19 cellular contexts compared by ENCODE assay signal in the genomic region with DNA sequence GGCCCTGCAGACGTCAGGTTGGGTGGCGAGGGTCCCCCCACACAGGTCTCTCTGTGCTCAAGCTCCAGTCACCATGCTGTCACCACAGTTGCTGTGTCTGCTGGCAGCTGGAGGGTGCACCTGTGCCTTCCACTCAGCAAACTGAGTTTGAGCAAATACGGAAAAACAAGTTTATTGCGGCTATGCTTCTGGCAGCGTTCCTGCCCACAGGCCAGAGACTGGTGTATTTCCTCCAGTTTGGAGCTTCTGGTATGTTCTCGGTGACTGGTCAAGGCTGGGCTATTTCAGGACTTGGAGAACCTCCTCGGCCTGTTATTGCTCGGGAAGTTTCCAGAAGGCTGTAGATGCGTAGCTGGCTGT.
DNase-seq lines count a peak whose midpoint lies in the region; ATAC-seq and TF ChIP-seq lines count a peak whose summit lies in the region.
"Had no signal": no experiment of that assay in that cellular context is flagged by ENCODE, and none has a peak within 500 bp of the region (broad histone marks: within the 10 kb centered on the region; RNA-seq: fewer than 3 reads in every experiment).

No MANE protein-coding gene starts in this region.

- H3K23ac ChIP-seq in trophoblast cell (ENCODE audit: low read length): no peak overlapping the region

- no peak overlapping the region for H4K8ac ChIP-seq in trophoblast cell (ENCODE audit: low read depth, low read length)

- POLR2A ChIA-PET in activated CD4-positive, alpha-beta memory T cell treated with anti-CD3 and anti-CD28 coated beads, Interleukin-2, amount 10 ng/mL, durations not matched to agents 7 days and 5 days (lab: Charles Lee): no interaction called here

- no peak overlapping the region for H3K4ac ChIP-seq in trophoblast cell (ENCODE audit: low read depth, low read length)

- H2AK5ac ChIP-seq in trophoblast cell (ENCODE audit: low read length): no peak overlapping the region

- H3K27me3 ChIP-seq in trophoblast cell (ENCODE audit: insufficient read depth, low read length): no peaks in the 10 kb centered on the region
- H3K27me3 ChIP-seq: heart right ventricle had no signal

- no peak overlapping the region for H3K18ac ChIP-seq in trophoblast cell (ENCODE audit: low read length)

- no peak overlapping the region for H2BK12ac ChIP-seq in trophoblast cell (ENCODE audit: low read length)

- CTCF ChIA-PET in activated CD4-positive, alpha-beta memory T cell treated with anti-CD3 and anti-CD28 coated beads, Interleukin-2, amount 10 ng/mL, durations not matched to agents 7 days and 5 days (lab: Charles Lee): no interaction called here

- H3K9me3 Mint-ChIP-seq in chondrocyte (ENCODE audit: low read depth) (no peaks in the 10 kb centered on the region), immature natural killer cell (no peaks in the 10 kb centered on the region)
- H3K9me3 Mint-ChIP-seq in activated CD4-positive, alpha-beta memory T cell treated with anti-CD3 and anti-CD28 coated beads, Interleukin-2, amount 10 ng/mL, durations not matched to agents 7 days and 5 days: no peaks in the 10 kb centered on the region
- H3K9me3 Mint-ChIP-seq: CD8-positive, alpha-beta memory T cell; naive thymus-derived CD4-positive, alpha-beta T cell had no signal

- H3K27ac Mint-ChIP-seq in chondrocyte (ENCODE audit: unreplicated experiment): peak overlapping the region; percentile 88
- H3K27ac Mint-ChIP-seq in immature natural killer cell: no peak overlapping the region
- no peak overlapping the region for H3K27ac Mint-ChIP-seq in activated CD4-positive, alpha-beta memory T cell treated with anti-CD3 and anti-CD28 coated beads, Interleukin-2, amount 10 ng/mL, durations not matched to agents 7 days and 5 days
- H3K27ac Mint-ChIP-seq: naive thymus-derived CD4-positive, alpha-beta T cell had no signal

- ATAC-seq in Right ventricle myocardium superior (ENCODE audit: poor library complexity) (no peak), left ventricle myocardium superior (no peak), HG03378 (IDR thresholded peaks at IDR 0.05; ENCODE audit: unreplicated experiment) (no peak)
- ATAC-seq: activated CD4-positive, CD25-positive, alpha-beta regulatory T cell treated with anti-CD3 and anti-CD28 coated beads, Interleukin-2, amount 50 U/mL, for 24 hours; heart right ventricle had no signal

- H2BK120ac ChIP-seq in trophoblast cell (ENCODE audit: insufficient read depth, low read length, poor library complexity): no peak overlapping the region

- H4K91ac ChIP-seq in trophoblast cell (ENCODE audit: low read depth, low read length): no peak overlapping the region

- no peak overlapping the region for H2BK5ac ChIP-seq in trophoblast cell (ENCODE audit: low read depth, low read length, poor library complexity)

- peak; percentile 27 for DNase-seq in Right ventricle myocardium superior
- no peak for DNase-seq in left ventricle myocardium superior
- peak; percentile 55 for DNase-seq in chondrocyte (ENCODE audit: low spot score)
- DNase-seq in trophoblast cell: peak; percentile 93 to 96
- DNase-seq in immature natural killer cell: no peak
- DNase-seq in GM10266 (ENCODE audit: extremely low spot score): no peak
- DNase-seq in activated CD4-positive, alpha-beta memory T cell treated with anti-CD3 and anti-CD28 coated beads, Interleukin-2, amount 10 ng/mL, durations not matched to agents 7 days and 5 days: no peak
- DNase-seq: activated CD8-positive, alpha-beta memory T cell treated with anti-CD3 and anti-CD28 coated beads, Interleukin-2, amount 50 U/mL, for 48 hours; activated naive CD4-positive, alpha-beta T cell treated with Interleukin-2 at 50 U/mL for 16 hours; CD8-positive, alpha-beta memory T cell; GDM1; heart right ventricle; naive thymus-derived CD4-positive, alpha-beta T cell; NCI-H187 treated with DMSO at 0.1 percent for 48 hours; NK-92 treated with Interleukin-12 subunit alpha and Interleukin-12 subunit beta, amount 100 ng/mL, for 24 hours; stimulated activated CD4-positive, alpha-beta T cell treated with anti-CD3 and anti-CD28 coated beads, Interleukin-4, amount 100 ng/mL, for 4 hours; T-helper 2 cell had no signal

- intact Hi-C loops in Right ventricle myocardium superior (cut with DNase I): no loop called here
- intact Hi-C loops in left ventricle myocardium superior (cut with micrococcal nuclease): no loop called here

- H3K36me3 ChIP-seq in trophoblast cell (ENCODE audit: control insufficient read depth in 1 of 2, insufficient read depth in 2 of 2, low read length in 2 of 2): no peaks in the 10 kb centered on the region
- H3K36me3 ChIP-seq: heart right ventricle had no signal

- peaks cover 0 to 8% of the 10 kb centered on the region in 2 experiments for H3K4me1 ChIP-seq in trophoblast cell (ENCODE audit: control insufficient read depth in 1 of 2, insufficient read depth in 2 of 2, low read length in 2 of 2)

- no peaks in the 10 kb centered on the region for H3K9me3 ChIP-seq in trophoblast cell (ENCODE audit: insufficient read depth, low read depth, low read length)
- H3K9me3 ChIP-seq: heart right ventricle had no signal

- TF ChIP-seq CTCF in chondrocyte (IDR thresholded peaks at IDR 0.05): no peak
- no peak for TF ChIP-seq CTCF in GM10266 (IDR thresholded peaks at IDR 0.05; ENCODE audit: control insufficient read depth, insufficient read depth, low read depth, missing control alignments)

- H3K9ac ChIP-seq in trophoblast cell (ENCODE audit: low read length): no peak overlapping the region

- no peak overlapping the region for H3K14ac ChIP-seq in trophoblast cell (ENCODE audit: low read length)

- H4K12ac ChIP-seq in trophoblast cell (ENCODE audit: low read depth, low read length): no peak overlapping the region

- no peak overlapping the region for H3K27ac ChIP-seq in trophoblast cell (ENCODE audit: low read depth, low read length)

- H3K4me2 ChIP-seq in trophoblast cell (ENCODE audit: low read length): no peak overlapping the region

- no peak overlapping the region for H3K4me3 ChIP-seq in trophoblast cell (ENCODE audit: low read depth, low read length)
- H3K4me3 ChIP-seq: heart right ventricle had no signal

- no CpG with 5 or more reads among the region's 9 CpGs for WGBS in trophoblast cell (ENCODE audit: extremely low coverage, insufficient coverage, insufficient read length)

- H3K79me1 ChIP-seq in trophoblast cell (ENCODE audit: low read length): peaks cover 3% of the 10 kb centered on the region

- peaks cover 89% of the 10 kb centered on the region for H3K4me1 Mint-ChIP-seq in chondrocyte (ENCODE audit: low read depth)
- peaks cover 3 to 7% of the 10 kb centered on the region in 2 donors for H3K4me1 Mint-ChIP-seq in immature natural killer cell
- H3K4me1 Mint-ChIP-seq in activated CD4-positive, alpha-beta memory T cell treated with anti-CD3 and anti-CD28 coated beads, Interleukin-2, amount 10 ng/mL, durations not matched to agents 7 days and 5 days: no peaks in the 10 kb centered on the region
- H3K4me1 Mint-ChIP-seq: CD8-positive, alpha-beta memory T cell had no signal

- H3K36me3 Mint-ChIP-seq in chondrocyte (ENCODE audit: low read depth) (peaks cover 19% of the 10 kb centered on the region), immature natural killer cell (no peaks in the 10 kb centered on the region)
- no peaks in the 10 kb centered on the region for H3K36me3 Mint-ChIP-seq in activated CD4-positive, alpha-beta memory T cell treated with anti-CD3 and anti-CD28 coated beads, Interleukin-2, amount 10 ng/mL, durations not matched to agents 7 days and 5 days (ENCODE audit: low read depth)
- H3K36me3 Mint-ChIP-seq: CD8-positive, alpha-beta memory T cell had no signal

- H3K79me2 ChIP-seq in trophoblast cell (ENCODE audit: control insufficient read depth, insufficient read depth, low read length, poor library complexity): no peaks in the 10 kb centered on the region

- H3K27me3 Mint-ChIP-seq in chondrocyte (ENCODE audit: low read depth) (no peaks in the 10 kb centered on the region), immature natural killer cell (ENCODE audit: low read depth in 3 of 3) (peaks cover 3 to 8% (median 5%) of the 10 kb centered on the region in 3 donors)
- peaks cover 19% of the 10 kb centered on the region for H3K27me3 Mint-ChIP-seq in activated CD4-positive, alpha-beta memory T cell treated with anti-CD3 and anti-CD28 coated beads, Interleukin-2, amount 10 ng/mL, durations not matched to agents 7 days and 5 days

- H3K4me3 Mint-ChIP-seq in chondrocyte (ENCODE audit: unreplicated experiment) (no peak overlapping the region), immature natural killer cell (no peak overlapping the region)
- no peak overlapping the region for H3K4me3 Mint-ChIP-seq in activated CD4-positive, alpha-beta memory T cell treated with anti-CD3 and anti-CD28 coated beads, Interleukin-2, amount 10 ng/mL, durations not matched to agents 7 days and 5 days
- H3K4me3 Mint-ChIP-seq: CD8-positive, alpha-beta memory T cell; naive thymus-derived CD4-positive, alpha-beta T cell had no signal

- no peak overlapping the region for H2AFZ ChIP-seq in trophoblast cell (ENCODE audit: insufficient read depth, low read length, poor library complexity)

Comparison
In these comparisons a context has a peak if more than half of its experiments do, and no peak if none do; other contexts are left out.
1. DNase-seq: peak in Right ventricle myocardium superior (single experiment), chondrocyte (single experiment) and trophoblast cell (2 of 2); none in left ventricle myocardium superior (single experiment), immature natural killer cell (0 of 3), GM10266 (single experiment) and activated CD4-positive, alpha-beta memory T cell treated with anti-CD3 and anti-CD28 coated beads, Interleukin-2, amount 10 ng/mL, durations not matched to agents 7 days and 5 days (single experiment).